16 cellular contexts compared by ENCODE assay signal in the genomic region with DNA sequence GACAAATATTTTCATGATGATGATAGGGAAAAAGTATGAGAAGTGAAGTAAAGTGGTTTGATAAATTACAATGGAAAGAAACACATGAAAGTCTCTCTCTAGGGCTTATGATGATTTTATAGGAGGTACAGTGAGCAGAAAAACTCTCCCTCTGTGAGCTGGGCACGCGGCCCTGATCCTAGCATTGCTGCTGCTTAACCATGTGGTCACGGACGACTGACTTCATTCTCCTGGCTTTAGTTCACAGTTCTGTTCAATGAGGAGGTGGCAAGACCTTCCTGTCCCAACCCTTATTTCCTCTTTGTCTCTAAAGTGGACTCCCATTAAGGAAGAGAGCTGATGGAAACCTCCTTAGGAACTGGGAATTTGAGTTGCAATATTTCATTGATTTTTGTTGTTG. TPM values are rescaled to one million over a fixed set of nuclear protein-coding genes. Genes with fewer than 3 reads are reported as not detected.
DNase-seq lines count a peak whose midpoint lies in the region; ATAC-seq and TF ChIP-seq lines count a peak whose summit lies in the region.
"Had no signal": no experiment of that assay in that cellular context is flagged by ENCODE, and none has a peak within 500 bp of the region (broad histone marks: within the 10 kb centered on the region; RNA-seq: fewer than 3 reads in every experiment).

No MANE protein-coding gene starts in this region.

- no peaks in the 10 kb centered on the region for H3K9me3 ChIP-seq in WERI-Rb-1 (ENCODE audit: severe bottlenecking)
- no peaks in the 10 kb centered on the region for H3K9me3 ChIP-seq in testis
- H3K9me3 ChIP-seq: uterus had no signal

- peak; percentile 64 for ATAC-seq in left ventricle myocardium superior
- no peak for ATAC-seq in GM21526 (IDR thresholded peaks at IDR 0.05; ENCODE audit: low FRiP score, unreplicated experiment)
- no peak for ATAC-seq in GM19467 (IDR thresholded peaks at IDR 0.05; ENCODE audit: unreplicated experiment)
- ATAC-seq: Panc1 had no signal

- DNase-seq in NCI-H82 (lab: John Stamatoyannopoulos, UW) (peak; percentile 31), NCI-H82 treated with DMSO at 0.1 percent for 48 hours (lab: John Stamatoyannopoulos, UW; ENCODE audit: unreplicated experiment) (no peak), WERI-Rb-1 (peak; percentile 15), left ventricle myocardium superior (peak; percentile 58), testis (peak; percentile 40), mesenteric fat pad (ENCODE audit: low spot score) (no peak)
- DNase-seq: activated CD4-positive, alpha-beta T cell treated with anti-CD3 and anti-CD28 coated beads, Interleukin-2, amount 50 U/mL, for 4 hours; KG1; mesendoderm had no signal

- no peaks in the 10 kb centered on the region for H3K27me3 ChIP-seq in WERI-Rb-1 (ENCODE audit: insufficient read depth, low read depth, severe bottlenecking)
- H3K27me3 ChIP-seq in testis, result no peaks in the 10 kb centered on the region
- H3K27me3 ChIP-seq: uterus had no signal

- H3K36me3 ChIP-seq in WERI-Rb-1, result no peaks in the 10 kb centered on the region; the same call in 1 of the 2 replicates
- no peaks in the 10 kb centered on the region for H3K36me3 ChIP-seq in testis (ENCODE audit: low read depth, missing control alignments)

- no peak overlapping the region for H3K27ac ChIP-seq in WERI-Rb-1
- no peak overlapping the region for H3K27ac ChIP-seq in testis
- H3K27ac ChIP-seq: uterus had no signal

- no peak for TF ChIP-seq CTCF in WERI-Rb-1 (IDR thresholded peaks at IDR 0.05; ENCODE audit: low read depth, low read length)
- no peak for TF ChIP-seq CTCF in testis (IDR thresholded peaks at IDR 0.05)

- WGBS in testis, 2 donors, result 45 to 50% methylated on average over 4 of the region's 4 CpGs

- intact Hi-C loops in left ventricle myocardium superior (cut with micrococcal nuclease) (no loop called here), testis (cut with DNase I; ENCODE audit: low total_unique reads) (no loop called here)

- TF ChIP-seq POLR2A in testis (IDR thresholded peaks at IDR 0.05), result no peak

- H3K4me3 ChIP-seq in WERI-Rb-1 (ENCODE audit: low read depth, low read length), result no peak overlapping the region
- no peak overlapping the region for H3K4me3 ChIP-seq in testis
- H3K4me3 ChIP-seq: uterus had no signal

- no peaks in the 10 kb centered on the region for H3K4me1 ChIP-seq in testis
- H3K4me1 ChIP-seq: uterus had no signal

RNA-seq across cellular contexts. Expression of a gene that starts 8.1 kb away (rescaled TPM):
- 0.77 TPM for total RNA-seq in left ventricle myocardium superior
- 10 to 100 TPM; 20.9 to 27.2 TPM for total RNA-seq in testis
- polyA plus RNA-seq in testis (ENCODE audit: insufficient read depth, low read depth, low replicate concordance), result 53.7 TPM
- total RNA-seq in mesenteric fat pad, result 2.7 TPM
- total RNA-seq: astrocyte; osteocyte; T-helper 1 cell treated with Interleukin-12 subunit alpha and Interleukin-12 subunit beta and Interleukin-4 antibody, amounts not matched to agents 30 ng/mL and 1 ng/mL, for 36 hours had no signal

RNA-seq across cellular contexts. Expression of a gene that starts 30.5 kb away (rescaled TPM):
- total RNA-seq in left ventricle myocardium superior (39.9 TPM), testis (100 to 1,000 TPM; 108 to 138 TPM), mesenteric fat pad (54.7 TPM)
- polyA plus RNA-seq in testis (ENCODE audit: insufficient read depth, low read depth, low replicate concordance), result 53.4 TPM

Comparison
In these comparisons a context has a peak if more than half of its experiments do, and no peak if none do; other contexts are left out.
1. DNase-seq: peak in NCI-H82 (single experiment), WERI-Rb-1 (single experiment), left ventricle myocardium superior (single experiment) and testis (single experiment); none in NCI-H82 treated with DMSO at 0.1 percent for 48 hours (single experiment) and mesenteric fat pad (single experiment).